Comparison of ENCODE assay signal across 19 cellular contexts in the genomic region with DNA sequence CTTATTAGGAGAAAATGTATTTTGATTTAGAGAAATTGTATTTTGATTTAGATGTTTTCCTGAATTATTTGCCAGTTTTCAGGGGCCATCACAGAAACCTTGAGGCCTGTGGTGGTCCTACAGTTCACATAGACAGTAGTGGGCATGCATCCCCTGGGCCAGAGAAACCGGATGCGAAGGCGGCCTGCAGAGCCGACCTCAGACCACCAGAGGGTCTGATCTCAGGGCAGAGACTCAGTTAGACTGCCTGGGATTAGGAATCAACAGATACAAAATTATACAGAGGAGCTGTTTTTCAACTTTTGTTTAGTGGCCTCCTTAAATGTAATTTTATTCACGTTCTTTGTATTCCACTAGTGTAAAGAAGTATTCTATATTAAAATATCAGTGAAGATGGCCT.
"Had no signal": no experiment of that assay in that cellular context is flagged by ENCODE, and none has a peak within 500 bp of the region (broad histone marks: within the 10 kb centered on the region; RNA-seq: fewer than 3 reads in every experiment).

No MANE protein-coding gene starts in this region.

- FAIRE-seq: kidney had no signal

- DNase-seq: activated CD4-positive, alpha-beta memory T cell treated with anti-CD3 and anti-CD28 coated beads for 36 hours; activated CD4-positive, alpha-beta T cell treated with anti-CD3 and anti-CD28 coated beads for 4 hours; activated CD4-positive, CD25-positive, alpha-beta regulatory T cell; activated effector memory CD4-positive, alpha-beta T cell treated with Interleukin-2 at 50 U/mL for 16 hours; activated T-cell treated with anti-CD3 and anti-CD28 coated beads, Interleukin-2, amount 50 U/mL, for 72 hours; anterior cingulate cortex; body of pancreas; effector CD4-positive, alpha-beta T cell; foreskin keratinocyte; kidney; naive thymus-derived CD4-positive, alpha-beta T cell; spleen; stimulated activated CD4-positive, alpha-beta T cell treated with anti-CD3 and anti-CD28 coated beads, Interleukin-4, amount 100 ng/mL, for 24 hours; stimulated activated naive CD4-positive, alpha-beta T cell treated with Interleukin-2 at 50 U/mL for 16 hours; T-helper 17 cell; upper lobe of right lung had no signal

- H3K4me3 ChIP-seq: body of pancreas, cardiac muscle cell, lung, prostate gland, spleen, upper lobe of right lung had no signal
